ENCODE assay signal across 10 cellular contexts in the genomic region with DNA sequence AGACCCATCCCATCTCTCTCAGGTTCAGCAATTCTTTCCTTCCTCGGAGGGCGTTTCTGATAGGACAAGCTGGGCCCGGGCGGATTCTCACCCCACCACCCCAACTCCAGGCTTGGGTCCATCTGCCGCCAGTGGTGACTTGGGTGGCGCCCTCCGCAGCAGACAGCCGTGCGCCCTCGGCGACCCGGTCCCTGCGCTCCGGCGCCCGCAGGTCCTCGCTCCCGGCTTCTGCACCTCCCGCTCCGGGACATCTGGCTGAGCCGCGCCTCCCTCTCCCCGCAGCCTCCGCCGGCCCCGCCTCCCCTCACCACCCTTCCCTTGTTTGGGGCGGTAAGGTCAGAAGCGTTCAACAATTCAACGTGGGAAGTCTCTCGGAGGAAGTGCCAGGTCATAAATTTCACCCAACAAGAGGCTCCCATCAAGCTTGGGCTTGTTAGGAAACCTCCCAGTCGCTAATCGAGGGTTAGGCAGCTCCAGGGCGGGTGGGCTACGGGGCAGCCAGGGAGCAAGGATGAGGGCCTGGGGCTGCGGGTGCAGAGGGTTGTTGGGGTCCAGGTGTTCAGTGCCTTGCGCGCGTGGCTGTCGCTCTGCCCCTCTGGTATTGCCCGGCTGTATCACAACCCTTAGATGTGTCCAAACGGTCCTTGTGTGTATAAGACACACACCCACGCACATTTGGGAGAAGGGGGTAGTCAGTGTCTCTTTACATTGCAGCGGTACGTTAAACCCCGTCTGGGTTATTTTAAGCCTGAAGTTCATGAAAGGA. TPM values are rescaled to one million over a fixed set of nuclear protein-coding genes. Genes with fewer than 3 reads are reported as not detected.
A peak's percentile ranks its signal among the peaks of the same experiment; 100 is the strongest.
DNase-seq lines count a peak whose midpoint lies in the region; ATAC-seq and TF ChIP-seq lines count a peak whose summit lies in the region.
"Had no signal": no experiment of that assay in that cellular context is flagged by ENCODE, and none has a peak within 500 bp of the region (broad histone marks: within the 10 kb centered on the region; RNA-seq: fewer than 3 reads in every experiment).

No MANE protein-coding gene starts in this region.

- no peaks in the 10 kb centered on the region for H3K36me3 ChIP-seq in iPS-15b (ENCODE audit: control insufficient read depth, insufficient read depth, low read length)
- H3K36me3 ChIP-seq in thymus (ENCODE audit: control insufficient read depth, insufficient read depth), result no peaks in the 10 kb centered on the region
- H3K36me3 ChIP-seq in psoas muscle (ENCODE audit: insufficient read depth in 1 of 2, low read depth in 1 of 2), result no peaks in the 10 kb centered on the region
- H3K36me3 ChIP-seq: pancreas had no signal

- H3K27ac ChIP-seq in thymus (ENCODE audit: low read depth) (no peak overlapping the region), psoas muscle (no peak overlapping the region)
- H3K27ac ChIP-seq: pancreas had no signal

- peak; percentile 15 for DNase-seq in activated T-cell treated with anti-CD3 and anti-CD28 coated beads for 48 hours (ENCODE audit: low read depth)
- DNase-seq in activated T-cell treated with anti-CD3 and anti-CD28 coated beads for 4 hours, result no peak
- peak; percentile 52 for DNase-seq in SW480 (ENCODE audit: low spot score)
- DNase-seq in psoas muscle, result no peak
- DNase-seq: pancreas had no signal

- H3K9ac ChIP-seq in iPS-15b (ENCODE audit: low read depth, low read length), result no peak overlapping the region

- intact Hi-C loops in psoas muscle (cut with DNase I), result no loop called here

- H3K4me1 ChIP-seq in iPS-15b (ENCODE audit: control insufficient read depth, insufficient read depth, low read length), result peaks cover 22% of the 10 kb centered on the region
- peaks cover 6% of the 10 kb centered on the region for H3K4me1 ChIP-seq in thymus (ENCODE audit: control insufficient read depth, insufficient read depth, low read length)
- H3K4me1 ChIP-seq in psoas muscle, result no peaks in the 10 kb centered on the region
- H3K4me1 ChIP-seq: pancreas had no signal

- ATAC-seq in HG02852 (IDR thresholded peaks at IDR 0.05; ENCODE audit: unreplicated experiment), result no peak
- ATAC-seq in HG03159 (IDR thresholded peaks at IDR 0.05; ENCODE audit: unreplicated experiment), result no peak
- no peak for ATAC-seq in psoas muscle
- ATAC-seq: pancreas had no signal

- H3K9me3 ChIP-seq in iPS-15b (ENCODE audit: control insufficient read depth, insufficient read depth, low read length), result no peaks in the 10 kb centered on the region
- H3K9me3 ChIP-seq in thymus (ENCODE audit: control insufficient read depth), result no peaks in the 10 kb centered on the region
- H3K9me3 ChIP-seq in psoas muscle, result no peaks in the 10 kb centered on the region
- H3K9me3 ChIP-seq: pancreas had no signal

- no peak for TF ChIP-seq CTCF in psoas muscle (IDR thresholded peaks at IDR 0.05)

- H3K27me3 ChIP-seq in iPS-15b (ENCODE audit: control insufficient read depth, insufficient read depth, low read length) (peaks cover 49% of the 10 kb centered on the region), thymus (ENCODE audit: control insufficient read depth, insufficient read depth) (peaks cover 2% of the 10 kb centered on the region), psoas muscle (ENCODE audit: insufficient read depth in 3 of 3, low read length in 2 of 3) (peaks cover 5 to 77% (median 15%) of the 10 kb centered on the region in 3 donors)

- peak overlapping the region; percentile 55 for H3K4me3 ChIP-seq in iPS-15b (ENCODE audit: low read depth, low read length)
- H3K4me3 ChIP-seq in thymus (ENCODE audit: low read length), result peak overlapping the region; percentile 29
- H3K4me3 ChIP-seq in psoas muscle, result no peak overlapping the region
- H3K4me3 ChIP-seq: pancreas had no signal

- WGBS in thymus, result 4% methylated on average over 45 of the region's 45 CpGs
- 7 to 10% (median 8%) methylated on average over 41 to 45 of the region's 45 CpGs for WGBS in psoas muscle, 3 donors

RNA-seq across cellular contexts. Expression of gene OLIG1, which starts 39.8 kb away (rescaled TPM):
- 0.14 TPM for polyA plus RNA-seq in thymus
- total RNA-seq in psoas muscle, result 1 to 10 TPM in 1 of 4 donors, under 1 TPM in 2, not detected in 1; 0.10 to 3.4 (median 0.44) TPM
- polyA plus RNA-seq in psoas muscle, result under 1 TPM; 0.07 to 0.74 (median 0.23) TPM
- total RNA-seq: activated CD8-positive, alpha-beta memory T cell treated with anti-CD3 and anti-CD28 coated beads for 36 hours had no signal

Comparison
In these comparisons a context has a peak if more than half of its experiments do, and no peak if none do; other contexts are left out.
1. DNase-seq: peak in activated T-cell treated with anti-CD3 and anti-CD28 coated beads for 48 hours (single experiment) and SW480 (single experiment); none in activated T-cell treated with anti-CD3 and anti-CD28 coated beads for 4 hours (single experiment) and psoas muscle (0 of 2).